In genomic region chr10:68869623-68870022, GRCh38 we compare ENCODE assay signal across 23 cellular contexts. TPM values are rescaled to one million over a fixed set of nuclear protein-coding genes. Genes with fewer than 3 reads are reported as not detected.
DNase-seq lines count a peak whose midpoint lies in the region; ATAC-seq and TF ChIP-seq lines count a peak whose summit lies in the region.
"Had no signal": no experiment of that assay in that cellular context is flagged by ENCODE, and none has a peak within 500 bp of the region (broad histone marks: within the 10 kb centered on the region; RNA-seq: fewer than 3 reads in every experiment).

No MANE protein-coding gene starts in this region.

- TF ChIP-seq POLR2A in stomach (IDR thresholded peaks at IDR 0.05): no peak
- TF ChIP-seq POLR2A in lower leg skin (IDR thresholded peaks at IDR 0.05): no peak
- TF ChIP-seq POLR2A in adrenal gland (IDR thresholded peaks at IDR 0.05): no peak

- H3K27ac ChIP-seq in liver (ENCODE audit: low read depth in 1 of 2, low read length in 2 of 2) (no peak overlapping the region), stomach (peak overlapping the region in 4 of 5 donors; percentile 56 to 86 (median 66)), adrenal gland (no peak overlapping the region)
- H3K27ac ChIP-seq: BLaER1, SJSA1, tibial artery had no signal

- TF ChIP-seq RAD21 in liver (IDR thresholded peaks at IDR 0.05): no peak

- no peaks in the 10 kb centered on the region for H3K27me3 ChIP-seq in liver (ENCODE audit: control insufficient read depth in 4 of 4, insufficient read depth in 4 of 4, low read length in 3 of 4)
- H3K27me3 ChIP-seq in stomach: no peaks in the 10 kb centered on the region
- no peaks in the 10 kb centered on the region for H3K27me3 ChIP-seq in adrenal gland
- H3K27me3 ChIP-seq: BLaER1, SJSA1, tibial artery had no signal

- peaks cover 3% of the 10 kb centered on the region for H3K27me3 Mint-ChIP-seq in brain
- H3K27me3 Mint-ChIP-seq: activated naive CD4-positive, alpha-beta T cell treated with anti-CD3 and anti-CD28 coated beads, Interleukin-2, amount 50 U/mL, for 24 hours; dendritic cell treated with granulocyte-macrophage colony-stimulating factor and Interleukin-4, amounts not matched to agents 40 ng/mL and 50 ng/mL, for 4 days; stimulated activated naive CD8-positive, alpha-beta T cell treated with anti-CD3 and anti-CD28 coated beads, Interleukin-15, amount 100 ng/mL, for 72 hours had no signal

- H3K4me3 Mint-ChIP-seq in brain: no peak overlapping the region
- H3K4me3 Mint-ChIP-seq: activated naive CD4-positive, alpha-beta T cell treated with anti-CD3 and anti-CD28 coated beads, Interleukin-2, amount 50 U/mL, for 24 hours; dendritic cell treated with granulocyte-macrophage colony-stimulating factor and Interleukin-4, amounts not matched to agents 40 ng/mL and 50 ng/mL, for 4 days; stimulated activated naive CD8-positive, alpha-beta T cell treated with anti-CD3 and anti-CD28 coated beads, Interleukin-15, amount 100 ng/mL, for 72 hours had no signal

- ATAC-seq in GM18909 (IDR thresholded peaks at IDR 0.05; ENCODE audit: poor library complexity, unreplicated experiment): no peak
- ATAC-seq: K562; right cardiac atrium; stimulated activated naive CD8-positive, alpha-beta T cell treated with anti-CD3 and anti-CD28 coated beads, Interleukin-15, amount 100 ng/mL, for 72 hours had no signal

- H3K36me3 ChIP-seq in liver (ENCODE audit: control insufficient read depth in 4 of 4, insufficient read depth in 3 of 4, low read depth in 1 of 4, low read length in 3 of 4) (no peaks in the 10 kb centered on the region), stomach (no peaks in the 10 kb centered on the region), adrenal gland (replicated peaks in 1 of 2) (no peaks in the 10 kb centered on the region)
- H3K36me3 ChIP-seq: SJSA1, tibial artery, WERI-Rb-1 had no signal

- H3K27ac Mint-ChIP-seq in brain: peak overlapping the region in 3 of 5 experiments; percentile 76 to 90 (median 82)
- H3K27ac Mint-ChIP-seq: activated naive CD4-positive, alpha-beta T cell treated with anti-CD3 and anti-CD28 coated beads, Interleukin-2, amount 50 U/mL, for 24 hours; dendritic cell treated with granulocyte-macrophage colony-stimulating factor and Interleukin-4, amounts not matched to agents 40 ng/mL and 50 ng/mL, for 4 days; stimulated activated naive CD8-positive, alpha-beta T cell treated with anti-CD3 and anti-CD28 coated beads, Interleukin-15, amount 100 ng/mL, for 72 hours had no signal

- intact Hi-C loops in stomach (cut with DNase I; ENCODE audit: low total_unique reads): no loop called here
- intact Hi-C loops in lower leg skin (cut with DNase I; ENCODE audit: low total_unique reads): no loop called here
- intact Hi-C loops in adrenal gland (cut with DNase I): no loop called here

- H3K9me3 ChIP-seq in liver (ENCODE audit: control insufficient read depth in 4 of 4, low read length in 3 of 4) (no peaks in the 10 kb centered on the region), stomach (no peaks in the 10 kb centered on the region), adrenal gland (replicated peaks in 1 of 3) (no peaks in the 10 kb centered on the region)
- H3K9me3 ChIP-seq: SJSA1, tibial artery had no signal

- H3K4me1 Mint-ChIP-seq in brain: peaks cover 49% of the 10 kb centered on the region

- H3K9me3 Mint-ChIP-seq in brain: peaks cover 3 to 19% (median 8%) of the 10 kb centered on the region in 5 experiments

- peaks cover 0 to 8% (median 0%) of the 10 kb centered on the region in 4 donors for H3K4me1 ChIP-seq in liver (ENCODE audit: control insufficient read depth in 4 of 4, insufficient read depth in 4 of 4, low read length in 3 of 4)
- H3K4me1 ChIP-seq in stomach: peaks cover 0 to 38% (median 19%) of the 10 kb centered on the region in 4 donors
- H3K4me1 ChIP-seq in adrenal gland (replicated peaks in 1 of 2): peaks cover 0 to 14% of the 10 kb centered on the region in 2 donors
- H3K4me1 ChIP-seq: BLaER1 had no signal

- peak; percentile 70 for DNase-seq in fibroblast of gingiva (ENCODE audit: low read depth)
- no peak for DNase-seq in stomach
- no peak for DNase-seq in lower leg skin (ENCODE audit: low spot score in 2 of 2)
- DNase-seq in adrenal gland: no peak
- DNase-seq: activated CD4-positive, alpha-beta T cell treated with anti-CD3 and anti-CD28 coated beads for 4 hours; mesenchymal stem cell; NCI-H1092; NCI-H1694 treated with DMSO at 0.1 percent for 48 hours; right cardiac atrium; RPMI8226; stimulated activated CD4-positive, alpha-beta T cell treated with anti-CD3 and anti-CD28 coated beads, Interleukin-12 subunit alpha, Interleukin-12 subunit beta, amount 100 ng/mL, for 4 hours; stimulated activated CD4-positive, alpha-beta T cell treated with anti-CD3 and anti-CD28 coated beads, Interleukin-2, amount 100 ng/mL, for 48 hours; stimulated activated naive CD8-positive, alpha-beta T cell treated with anti-CD3 and anti-CD28 coated beads, Interleukin-15, amount 100 ng/mL, for 72 hours; tibial artery; WERI-Rb-1 had no signal

- H3K4me3 ChIP-seq in liver (ENCODE audit: low read depth in 1 of 3, low read length in 3 of 3) (no peak overlapping the region), stomach (no peak overlapping the region), lower leg skin (ENCODE audit: low read depth, poor library complexity, severe bottlenecking) (no peak overlapping the region), adrenal gland (no peak overlapping the region)
- H3K4me3 ChIP-seq: BLaER1, K562, SJSA1, tibial artery had no signal

- H3K9ac ChIP-seq in liver (ENCODE audit: low read depth in 1 of 2, low read length in 2 of 2): no peak overlapping the region
- H3K9ac ChIP-seq: BLaER1 had no signal

- 30% methylated on average over 2 of the region's 2 CpGs for WGBS in liver
- WGBS in stomach, 5 donors: 34 to 84% (median 66%) methylated on average over 2 of the region's 2 CpGs
- WGBS in lower leg skin, 2 donors: 45 to 46% methylated on average over 2 of the region's 2 CpGs
- WGBS in adrenal gland, 4 donors: 67 to 74% (median 69%) methylated on average over 2 of the region's 2 CpGs

- TF ChIP-seq CTCF in brain (conservative IDR thresholded peaks at IDR 0.05) (no peak), liver (IDR thresholded peaks at IDR 0.05; ENCODE audit: low read depth, low read length, missing input control) (no peak), stomach (IDR thresholded peaks at IDR 0.05) (no peak), lower leg skin (IDR thresholded peaks at IDR 0.05) (no peak), adrenal gland (IDR thresholded peaks at IDR 0.05) (no peak)

- no peak for TF ChIP-seq EP300 in stomach (IDR thresholded peaks at IDR 0.05)

- no peaks in the 10 kb centered on the region for H3K36me3 Mint-ChIP-seq in brain

TF ChIP-seq in liver, 16 proteins besides CTCF, POLR2A, EP300 and RAD21 (continues in another document):
- TF ChIP-seq YY1 (IDR thresholded peaks at IDR 0.05): peak; percentile 29
- TF ChIP-seq NR2F2 (IDR thresholded peaks at IDR 0.05): no peak
- TF ChIP-seq, protein P1, sequence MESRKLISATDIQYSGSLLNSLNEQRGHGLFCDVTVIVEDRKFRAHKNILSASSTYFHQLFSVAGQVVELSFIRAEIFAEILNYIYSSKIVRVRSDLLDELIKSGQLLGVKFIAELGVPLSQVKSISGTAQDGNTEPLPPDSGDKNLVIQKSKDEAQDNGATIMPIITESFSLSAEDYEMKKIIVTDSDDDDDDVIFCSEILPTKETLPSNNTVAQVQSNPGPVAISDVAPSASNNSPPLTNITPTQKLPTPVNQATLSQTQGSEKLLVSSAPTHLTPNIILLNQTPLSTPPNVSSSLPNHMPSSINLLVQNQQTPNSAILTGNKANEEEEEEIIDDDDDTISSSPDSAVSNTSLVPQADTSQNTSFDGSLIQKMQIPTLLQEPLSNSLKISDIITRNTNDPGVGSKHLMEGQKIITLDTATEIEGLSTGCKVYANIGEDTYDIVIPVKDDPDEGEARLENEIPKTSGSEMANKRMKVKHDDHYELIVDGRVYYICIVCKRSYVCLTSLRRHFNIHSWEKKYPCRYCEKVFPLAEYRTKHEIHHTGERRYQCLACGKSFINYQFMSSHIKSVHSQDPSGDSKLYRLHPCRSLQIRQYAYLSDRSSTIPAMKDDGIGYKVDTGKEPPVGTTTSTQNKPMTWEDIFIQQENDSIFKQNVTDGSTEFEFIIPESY (IDR thresholded peaks at IDR 0.05): no peak
- no peak for TF ChIP-seq GABPA (IDR thresholded peaks at IDR 0.05 in 1 of 2, conservative IDR thresholded peaks at IDR 0.05 in 1 of 2)
- no peak for TF ChIP-seq SP1 (IDR thresholded peaks at IDR 0.05)
- TF ChIP-seq, protein P2, sequence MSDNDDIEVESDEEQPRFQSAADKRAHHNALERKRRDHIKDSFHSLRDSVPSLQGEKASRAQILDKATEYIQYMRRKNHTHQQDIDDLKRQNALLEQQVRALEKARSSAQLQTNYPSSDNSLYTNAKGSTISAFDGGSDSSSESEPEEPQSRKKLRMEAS (IDR thresholded peaks at IDR 0.05): no peak
- TF ChIP-seq HNF4G (IDR thresholded peaks at IDR 0.05): no peak
- peak in 1 of 2 donors; percentile 4 for TF ChIP-seq RXRA (IDR thresholded peaks at IDR 0.05)
- TF ChIP-seq HNF4A (conservative IDR thresholded peaks at IDR 0.05): peak in 1 of 2 donors; percentile 21
- no peak for TF ChIP-seq JUND (IDR thresholded peaks at IDR 0.05)
- no peak for TF ChIP-seq FOXA1 (IDR thresholded peaks at IDR 0.05)

RNA-seq across cellular contexts. Expression of gene DDX50, which starts 31.5 kb away (rescaled TPM):
- polyA plus RNA-seq in brain (ENCODE audit: insufficient read depth, low read depth, low replicate concordance) (18.5 TPM), liver (1 to 10 TPM; 7.0 to 8.0 TPM), stomach (10 to 100 TPM; 18.8 to 34.7 (median 23.3) TPM), adrenal gland (10 to 100 TPM; 13.3 to 44.4 (median 18.7) TPM)
- total RNA-seq in liver (10 to 100 TPM; 13.0 to 18.8 TPM), stomach (100 to 1,000 TPM in 1 of 5 donors, 10 to 100 TPM in 3, 1 to 10 TPM in 1; 9.3 to 102 (median 56.2) TPM), lower leg skin (10 to 100 TPM; 26.8 to 42.7 (median 31.5) TPM), adrenal gland (10 to 100 TPM; 14.2 to 35.7 (median 30.9) TPM)

RNA-seq across cellular contexts. Expression of gene STOX1, which starts 42.3 kb away (rescaled TPM):
- polyA plus RNA-seq in brain (ENCODE audit: insufficient read depth, low read depth, low replicate concordance): 14.4 TPM
- total RNA-seq in liver: 1 to 10 TPM in 1 of 2 donors, under 1 TPM in 1; 0.33 to 2.6 TPM
- polyA plus RNA-seq in liver: under 1 TPM in 1 of 2 donors, not detected in 1; 0.18 TPM
- 10 to 100 TPM in 1 of 5 donors, 1 to 10 TPM in 4; 1.2 to 13.8 (median 8.3) TPM for total RNA-seq in stomach
- 1 to 10 TPM; 1.8 to 3.8 (median 2.6) TPM for polyA plus RNA-seq in stomach
- total RNA-seq in lower leg skin: 1 to 10 TPM; 1.5 to 2.6 (median 1.9) TPM
- total RNA-seq in adrenal gland: 10 to 100 TPM in 5 of 8 donors, 1 to 10 TPM in 3; 4.8 to 16.5 (median 11.1) TPM
- 10 to 100 TPM in 1 of 3 donors, 1 to 10 TPM in 2; 7.2 to 11.9 (median 7.8) TPM for polyA plus RNA-seq in adrenal gland

Comparison
In these comparisons a context has a peak if more than half of its experiments do, and no peak if none do; other contexts are left out.
1. H3K27ac ChIP-seq: peak in stomach (4 of 5); none in liver (0 of 2) and adrenal gland (0 of 5).